Comparison of ENCODE assay signal across 17 cellular contexts in the genomic region with DNA sequence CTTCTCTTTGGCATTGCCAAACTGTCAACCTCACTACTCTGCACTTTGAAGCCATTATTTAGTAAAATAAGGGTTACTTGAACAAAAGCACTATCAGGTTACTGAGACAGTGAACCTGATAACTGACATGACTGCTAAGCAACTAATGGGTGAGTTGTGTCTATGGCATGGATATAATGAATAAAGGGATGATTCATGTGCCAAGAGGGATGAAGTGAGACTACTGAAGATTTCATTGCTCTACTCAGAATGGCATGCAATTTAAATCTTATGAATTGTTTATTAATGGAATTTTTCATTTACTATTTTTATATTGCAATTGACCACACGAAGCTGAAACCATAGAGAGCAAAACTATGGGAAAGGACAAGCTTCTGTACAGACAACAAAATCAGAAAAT.
"Had no signal": no experiment of that assay in that cellular context is flagged by ENCODE, and none has a peak within 500 bp of the region (broad histone marks: within the 10 kb centered on the region; RNA-seq: fewer than 3 reads in every experiment).

No MANE protein-coding gene starts in this region.

- H3K36me3 ChIP-seq: colonic mucosa, neutrophil, pancreas, thoracic aorta, upper lobe of right lung had no signal

- H3K27ac ChIP-seq: body of pancreas, colonic mucosa, neutrophil, pancreas, thoracic aorta, upper lobe of right lung had no signal

- H3K4me3 Mint-ChIP-seq: activated B cell treated with CpG ODN at 0.5 μM for 24 hours; activated CD4-positive, alpha-beta memory T cell treated with anti-CD3 and anti-CD28 coated beads, Interleukin-2, amount 10 ng/mL, durations not matched to agents 7 days and 5 days; activated CD8-positive, alpha-beta memory T cell treated with anti-CD3 and anti-CD28 coated beads, Interleukin-2, amount 10 ng/mL, durations not matched to agents 7 days and 5 days; activated naive CD4-positive, alpha-beta T cell treated with anti-CD3 and anti-CD28 coated beads for 36 hours; endodermal cell; immature natural killer cell; natural killer cell; stimulated activated naive B cell treated with anti-CD40 and anti-IgM and Interleukin-4, amounts not matched to agents 10 μg/mL and 1 μg/mL and 100 μg/mL, for 72 hours had no signal

- H3K4me1 Mint-ChIP-seq: activated B cell treated with CpG ODN at 0.5 μM for 24 hours; activated CD4-positive, alpha-beta memory T cell treated with anti-CD3 and anti-CD28 coated beads, Interleukin-2, amount 10 ng/mL, durations not matched to agents 7 days and 5 days; activated CD8-positive, alpha-beta memory T cell treated with anti-CD3 and anti-CD28 coated beads, Interleukin-2, amount 10 ng/mL, durations not matched to agents 7 days and 5 days; endodermal cell; immature natural killer cell; natural killer cell; stimulated activated naive B cell treated with anti-CD40 and anti-IgM and Interleukin-4, amounts not matched to agents 10 μg/mL and 1 μg/mL and 100 μg/mL, for 72 hours had no signal

- H3K27ac Mint-ChIP-seq: activated B cell treated with CpG ODN at 0.5 μM for 24 hours; activated CD4-positive, alpha-beta memory T cell treated with anti-CD3 and anti-CD28 coated beads, Interleukin-2, amount 10 ng/mL, durations not matched to agents 7 days and 5 days; activated CD8-positive, alpha-beta memory T cell treated with anti-CD3 and anti-CD28 coated beads, Interleukin-2, amount 10 ng/mL, durations not matched to agents 7 days and 5 days; activated naive CD4-positive, alpha-beta T cell treated with anti-CD3 and anti-CD28 coated beads for 36 hours; immature natural killer cell; natural killer cell; stimulated activated naive B cell treated with anti-CD40 and anti-IgM and Interleukin-4, amounts not matched to agents 10 μg/mL and 1 μg/mL and 100 μg/mL, for 72 hours had no signal

- H3K27me3 Mint-ChIP-seq: activated B cell treated with CpG ODN at 0.5 μM for 24 hours; activated CD4-positive, alpha-beta memory T cell treated with anti-CD3 and anti-CD28 coated beads, Interleukin-2, amount 10 ng/mL, durations not matched to agents 7 days and 5 days; activated CD8-positive, alpha-beta memory T cell treated with anti-CD3 and anti-CD28 coated beads, Interleukin-2, amount 10 ng/mL, durations not matched to agents 7 days and 5 days; stimulated activated naive B cell treated with anti-CD40 and anti-IgM and Interleukin-4, amounts not matched to agents 10 μg/mL and 1 μg/mL and 100 μg/mL, for 72 hours had no signal

- H3K27me3 ChIP-seq: body of pancreas, colonic mucosa, neutrophil, pancreas, upper lobe of right lung had no signal

- H3K4me3 ChIP-seq: body of pancreas, colonic mucosa, pancreas, thoracic aorta, upper lobe of right lung had no signal

- H3K4me1 ChIP-seq: body of pancreas, colonic mucosa, pancreas, upper lobe of right lung had no signal

- H3K9me3 ChIP-seq: colonic mucosa, pancreas, upper lobe of right lung had no signal

- DNase-seq: activated B cell treated with CpG ODN at 0.5 μM for 24 hours; activated CD4-positive, alpha-beta memory T cell treated with anti-CD3 and anti-CD28 coated beads, Interleukin-2, amount 10 ng/mL, durations not matched to agents 7 days and 5 days; activated CD4-positive, alpha-beta T cell treated with anti-CD3 and anti-CD28 coated beads for 4 hours; activated CD8-positive, alpha-beta memory T cell treated with anti-CD3 and anti-CD28 coated beads, Interleukin-2, amount 10 ng/mL, durations not matched to agents 7 days and 5 days; activated naive CD4-positive, alpha-beta T cell treated with anti-CD3 and anti-CD28 coated beads for 36 hours; body of pancreas; central memory CD4-positive, alpha-beta T cell; colonic mucosa; endodermal cell; immature natural killer cell; natural killer cell; pancreas; stimulated activated CD4-positive, alpha-beta T cell treated with anti-CD3 and anti-CD28 coated beads, Interleukin-4, amount 100 ng/mL, for 4 hours; stimulated activated naive B cell treated with anti-CD40 and anti-IgM and Interleukin-4, amounts not matched to agents 10 μg/mL and 1 μg/mL and 100 μg/mL, for 72 hours; upper lobe of right lung had no signal
